ENCODE assay signal across 8 cellular contexts in genomic region chr13:27006519-27007161, GRCh38.
DNase-seq lines count a peak whose midpoint lies in the region; ATAC-seq and TF ChIP-seq lines count a peak whose summit lies in the region.

No MANE protein-coding gene starts in this region.

- no peak overlapping the region for H3K27ac ChIP-seq in vagina
- no peak overlapping the region for H3K27ac ChIP-seq in testis

- peaks cover 4% of the 10 kb centered on the region for H3K27me3 ChIP-seq in vagina
- H3K27me3 ChIP-seq in testis = no peaks in the 10 kb centered on the region

- H3K9me3 ChIP-seq in vagina = no peaks in the 10 kb centered on the region
- no peaks in the 10 kb centered on the region for H3K9me3 ChIP-seq in testis

- no peak for DNase-seq in GM12865 (ENCODE audit: low read depth)
- DNase-seq in NCI-H524 treated with DMSO at 0.1 percent for 48 hours (lab: John Stamatoyannopoulos, UW) = peak; percentile 92
- peak; percentile 47 for DNase-seq in epithelial cell of esophagus (ENCODE audit: low read depth)
- peak; percentile 34 for DNase-seq in mucosa of gallbladder (ENCODE audit: low spot score)
- DNase-seq in vagina (ENCODE audit: extremely low spot score in 2 of 2) = peak in 1 of 2 donors; percentile 52
- DNase-seq in KBM-7 = no peak
- DNase-seq in testis = no peak

- WGBS in testis, 2 donors = 1 to 2% methylated on average over 28 to 29 of the region's 29 CpGs

- TF ChIP-seq POLR2A in vagina (IDR thresholded peaks at IDR 0.05) = no peak
- TF ChIP-seq POLR2A in testis (IDR thresholded peaks at IDR 0.05) = no peak

- in situ Hi-C loops in KBM-7 (cut with MboI; ENCODE audit: low pct_unique_long_range_greater_than_20kb, low sequenced_read_pairs) = no loop called here

- H3K4me3 ChIP-seq in GM12865 (ENCODE audit: low read depth, low read length) = peak overlapping the region; percentile 4
- peak overlapping the region; percentile 47 for H3K4me3 ChIP-seq in epithelial cell of esophagus (ENCODE audit: low read length)
- peak overlapping the region; percentile 33 for H3K4me3 ChIP-seq in vagina
- H3K4me3 ChIP-seq in testis = peak overlapping the region in 1 of 2 donors; percentile 53

- H3K4me1 ChIP-seq in vagina (peaks cover 20% of the 10 kb centered on the region), testis (peaks cover 13% of the 10 kb centered on the region)

- no peaks in the 10 kb centered on the region for H3K36me3 ChIP-seq in vagina
- H3K36me3 ChIP-seq in testis (ENCODE audit: low read depth, missing control alignments) = no peaks in the 10 kb centered on the region

- TF ChIP-seq CTCF in GM12865 (IDR thresholded peaks at IDR 0.05; ENCODE audit: insufficient read depth, low read depth, low read length, missing control alignments) (no peak), epithelial cell of esophagus (IDR thresholded peaks at IDR 0.05; ENCODE audit: insufficient read depth, low read depth, low read length, missing control alignments) (no peak), vagina (IDR thresholded peaks at IDR 0.05) (no peak), testis (IDR thresholded peaks at IDR 0.05) (no peak)

- no peak for ATAC-seq in HG03139 (IDR thresholded peaks at IDR 0.05; ENCODE audit: unreplicated experiment)

- intact Hi-C loops in vagina (cut with DNase I) = no loop called here
- intact Hi-C loops in testis (cut with DNase I; ENCODE audit: low total_unique reads) = no loop called here

Comparison
In these comparisons a context has a peak if more than half of its experiments do, and no peak if none do; other contexts are left out.
1. DNase-seq: peak in NCI-H524 treated with DMSO at 0.1 percent for 48 hours (single experiment), epithelial cell of esophagus (single experiment) and mucosa of gallbladder (single experiment); none in GM12865 (single experiment), KBM-7 (single experiment) and testis (single experiment).